9 cellular contexts compared by ENCODE assay signal in genomic region chr3:186614597-186615483, GRCh38. TPM values are rescaled to one million over a fixed set of nuclear protein-coding genes. Genes with fewer than 3 reads are reported as not detected.
DNase-seq lines count a peak whose midpoint lies in the region; ATAC-seq and TF ChIP-seq lines count a peak whose summit lies in the region.
"Had no signal": no experiment of that assay in that cellular context is flagged by ENCODE, and none has a peak within 500 bp of the region (broad histone marks: within the 10 kb centered on the region; RNA-seq: fewer than 3 reads in every experiment).

No MANE protein-coding gene starts in this region.

- CTCF ChIA-PET in activated CD4-positive, alpha-beta T cell treated with anti-CD3 and anti-CD28 coated beads, Interleukin-2, amount 10 ng/mL, durations not matched to agents 7 days and 5 days (lab: Charles Lee), result interaction anchor here (0.5 to 3.2 kb wide), 31 partner anchors 9 to 638 kb away, joined by 3 to 13 read pairs (median 3); partner anchors contain the start of genes EIF4A2 and TBCCD1

- 31% methylated on average over 16 of the region's 16 CpGs for WGBS in lower leg skin, 2 donors

- H3K27ac Mint-ChIP-seq in activated CD4-positive, alpha-beta T cell treated with anti-CD3 and anti-CD28 coated beads, Interleukin-2, amount 10 ng/mL, durations not matched to agents 7 days and 5 days, result no peak overlapping the region

- no peaks in the 10 kb centered on the region for H3K9me3 Mint-ChIP-seq in activated CD4-positive, alpha-beta T cell treated with anti-CD3 and anti-CD28 coated beads, Interleukin-2, amount 10 ng/mL, durations not matched to agents 7 days and 5 days

- peak; percentile 88 for DNase-seq in GM10266 (ENCODE audit: extremely low spot score)
- DNase-seq in NCI-H526 treated with DMSO at 0.1 percent for 48 hours (lab: John Stamatoyannopoulos, UW), result peak; percentile 66
- peak; percentile 80 for DNase-seq in activated CD4-positive, alpha-beta T cell treated with anti-CD3 and anti-CD28 coated beads, Interleukin-2, amount 10 ng/mL, durations not matched to agents 7 days and 5 days
- DNase-seq in dedifferentiated amniotic fluid mesenchymal stem cell (ENCODE audit: extremely low spot score), result peak; percentile 66
- DNase-seq in lower leg skin (ENCODE audit: low spot score in 2 of 2), result peak; percentile 68 to 92
- DNase-seq in stimulated activated CD8-positive, alpha-beta memory T cell treated with anti-CD3 and anti-CD28 coated beads, Interleukin-12 subunit alpha, Interleukin-12 subunit beta, amount 100 ng/mL, for 24 hours (ENCODE audit: extremely low read depth), result peak; percentile 22

- H3K4me3 Mint-ChIP-seq in activated CD4-positive, alpha-beta T cell treated with anti-CD3 and anti-CD28 coated beads, Interleukin-2, amount 10 ng/mL, durations not matched to agents 7 days and 5 days, result no peak overlapping the region

- peaks cover 20% of the 10 kb centered on the region for H3K4me1 Mint-ChIP-seq in activated CD4-positive, alpha-beta T cell treated with anti-CD3 and anti-CD28 coated beads, Interleukin-2, amount 10 ng/mL, durations not matched to agents 7 days and 5 days

- POLR2A ChIA-PET in activated CD4-positive, alpha-beta T cell treated with anti-CD3 and anti-CD28 coated beads, Interleukin-2, amount 10 ng/mL, durations not matched to agents 7 days and 5 days (lab: Charles Lee), result no interaction called here

- no peak overlapping the region for H3K4me3 ChIP-seq in lower leg skin (ENCODE audit: low read depth, poor library complexity, severe bottlenecking)
- H3K4me3 ChIP-seq: skin epidermis had no signal

- peaks cover 33% of the 10 kb centered on the region for H3K27me3 Mint-ChIP-seq in activated CD4-positive, alpha-beta T cell treated with anti-CD3 and anti-CD28 coated beads, Interleukin-2, amount 10 ng/mL, durations not matched to agents 7 days and 5 days

- no peaks in the 10 kb centered on the region for H3K36me3 Mint-ChIP-seq in activated CD4-positive, alpha-beta T cell treated with anti-CD3 and anti-CD28 coated beads, Interleukin-2, amount 10 ng/mL, durations not matched to agents 7 days and 5 days (ENCODE audit: low read depth)

- ATAC-seq in HG03354 (IDR thresholded peaks at IDR 0.05; ENCODE audit: poor library complexity, severe bottlenecking, unreplicated experiment) (peak; percentile 71), HG03469 (IDR thresholded peaks at IDR 0.05; ENCODE audit: unreplicated experiment) (no peak)

- TF ChIP-seq POLR2A in lower leg skin (IDR thresholded peaks at IDR 0.05), result no peak

- intact Hi-C loops in lower leg skin (cut with DNase I; ENCODE audit: low total_unique reads), result loop anchor here (10.0 kb wide), 2 partner anchors 140 to 210 kb away; no protein-coding TSS in a partner anchor

- TF ChIP-seq CTCF in GM10266 (IDR thresholded peaks at IDR 0.05; ENCODE audit: control insufficient read depth, insufficient read depth, low read depth, missing control alignments) (peak; percentile 100), lower leg skin (IDR thresholded peaks at IDR 0.05) (peak in 1 of 3 donors; percentile 93)

RNA-seq across cellular contexts. Expression of gene AHSG, which starts 2.0 kb away (rescaled TPM):
- not detected for total RNA-seq in activated CD4-positive, alpha-beta T cell treated with anti-CD3 and anti-CD28 coated beads, Interleukin-2, amount 10 ng/mL, durations not matched to agents 7 days and 5 days
- under 1 TPM in 1 of 4 donors, not detected in 3; 0.36 TPM for total RNA-seq in lower leg skin

RNA-seq across cellular contexts. Expression of gene FETUB, which starts 25.4 kb away (rescaled TPM):
- total RNA-seq in activated CD4-positive, alpha-beta T cell treated with anti-CD3 and anti-CD28 coated beads, Interleukin-2, amount 10 ng/mL, durations not matched to agents 7 days and 5 days, result not detected
- 10 to 100 TPM in 2 of 4 donors, 1 to 10 TPM in 2; 4.0 to 13.5 (median 9.3) TPM for total RNA-seq in lower leg skin

RNA-seq across cellular contexts. Expression of gene DNAJB11, which starts 44.3 kb away (rescaled TPM):
- 10 to 100 TPM; 54.9 to 57.3 TPM for total RNA-seq in activated CD4-positive, alpha-beta T cell treated with anti-CD3 and anti-CD28 coated beads, Interleukin-2, amount 10 ng/mL, durations not matched to agents 7 days and 5 days
- total RNA-seq in lower leg skin, result 10 to 100 TPM; 24.7 to 32.1 (median 26.4) TPM

RNA-seq across cellular contexts. Expression of gene TBCCD1, which starts 47.7 kb away (rescaled TPM):
- 10 to 100 TPM; 14.3 to 14.6 TPM for total RNA-seq in activated CD4-positive, alpha-beta T cell treated with anti-CD3 and anti-CD28 coated beads, Interleukin-2, amount 10 ng/mL, durations not matched to agents 7 days and 5 days
- total RNA-seq in lower leg skin, result 10 to 100 TPM in 3 of 4 donors, 1 to 10 TPM in 1; 9.7 to 17.7 (median 14.6) TPM

RNA-seq across cellular contexts. Expression of gene HRG, which starts 51.0 kb away (rescaled TPM):
- not detected for total RNA-seq in activated CD4-positive, alpha-beta T cell treated with anti-CD3 and anti-CD28 coated beads, Interleukin-2, amount 10 ng/mL, durations not matched to agents 7 days and 5 days
- total RNA-seq in lower leg skin, result under 1 TPM in 2 of 4 donors, not detected in 2; 0.10 to 0.34 TPM

Comparison
In these comparisons a context has a peak if more than half of its experiments do, and no peak if none do; other contexts are left out.
1. DNase-seq: peak in every context shown above with its lines; median percentile 88 in GM10266; 80 in activated CD4-positive, alpha-beta T cell treated with anti-CD3 and anti-CD28 coated beads, Interleukin-2, amount 10 ng/mL, durations not matched to agents 7 days and 5 days; 80 in lower leg skin; 66 in NCI-H526 treated with DMSO at 0.1 percent for 48 hours; 66 in dedifferentiated amniotic fluid mesenchymal stem cell; 22 in stimulated activated CD8-positive, alpha-beta memory T cell treated with anti-CD3 and anti-CD28 coated beads, Interleukin-12 subunit alpha, Interleukin-12 subunit beta, amount 100 ng/mL, for 24 hours.
2. RNA of gene FETUB, which starts 25.4 kb away (total RNA-seq): 4.0 to 13.5 TPM in lower leg skin; not detected in activated CD4-positive, alpha-beta T cell treated with anti-CD3 and anti-CD28 coated beads, Interleukin-2, amount 10 ng/mL, durations not matched to agents 7 days and 5 days; every median in the first group is over 4 times any median in the second.